1 cellular context compared by ENCODE assay signal in the genomic region with DNA sequence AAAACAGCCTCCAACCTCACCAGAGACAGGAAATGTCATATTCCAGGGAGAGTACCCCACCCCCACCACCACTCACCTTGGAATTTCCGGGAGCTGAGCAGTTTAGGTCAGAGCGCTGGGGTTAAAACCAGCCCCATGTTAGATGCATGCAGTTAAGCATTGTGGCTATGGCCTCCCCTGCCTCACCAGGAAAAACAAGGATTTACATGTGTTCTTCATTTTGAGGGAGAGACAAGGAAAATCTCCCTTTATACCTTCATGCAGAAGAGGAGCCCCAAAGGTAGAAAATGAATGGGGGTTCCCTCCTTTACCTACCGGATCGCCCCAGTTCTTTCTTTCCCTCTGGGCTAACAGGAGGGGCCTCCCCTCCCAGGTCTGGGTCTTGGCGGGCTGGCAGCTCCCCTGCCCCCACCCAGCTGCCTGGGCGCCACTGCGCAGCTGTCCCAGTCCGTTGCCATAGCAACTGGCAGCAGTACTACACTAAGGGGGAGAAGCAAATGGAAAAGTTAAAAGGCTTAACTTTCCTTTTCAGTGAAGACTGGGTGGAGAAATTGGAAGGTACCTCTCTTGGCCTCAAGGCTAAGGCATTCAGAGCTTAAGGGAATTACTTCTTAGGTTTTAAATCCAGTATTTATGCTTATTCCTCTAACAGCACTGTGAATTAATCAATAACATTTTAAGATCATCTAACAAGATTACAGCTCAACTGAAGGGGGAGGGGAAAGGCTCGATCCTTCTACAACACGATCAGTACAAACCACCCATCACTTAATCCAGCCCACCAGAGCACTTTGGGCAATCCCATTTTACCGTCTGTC.
A peak's percentile ranks its signal among the peaks of the same experiment; 100 is the strongest.
TF ChIP-seq lines count a peak whose summit lies in the region.

No MANE protein-coding gene starts in this region.

TF ChIP-seq in endothelial cell of umbilical vein, 7 proteins besides CTCF, POLR2A, EP300 and RAD21:
- TF ChIP-seq JUN (IDR thresholded peaks at IDR 0.05; ENCODE audit: borderline replicate concordance, insufficient read depth, insufficient read length, low read depth) (no peak), EZH2 (IDR thresholded peaks at IDR 0.05; ENCODE audit: borderline replicate concordance, low read depth, low read length, severe bottlenecking) (no peak), FOS (IDR thresholded peaks at IDR 0.05; ENCODE audit: borderline replicate concordance, insufficient read depth, low read length) (peak; percentile 50), POLR2AphosphoS5 (IDR thresholded peaks at IDR 0.05; ENCODE audit: insufficient read depth, low read depth, low read length) (peak; percentile 61), GATA2 (IDR thresholded peaks at IDR 0.05; ENCODE audit: insufficient read depth, insufficient read length, low read depth, low read length) (peak; percentile 68), MYC (IDR thresholded peaks at IDR 0.05; ENCODE audit: low read depth, low read length) (no peak)
- TF ChIP-seq, protein P1, sequence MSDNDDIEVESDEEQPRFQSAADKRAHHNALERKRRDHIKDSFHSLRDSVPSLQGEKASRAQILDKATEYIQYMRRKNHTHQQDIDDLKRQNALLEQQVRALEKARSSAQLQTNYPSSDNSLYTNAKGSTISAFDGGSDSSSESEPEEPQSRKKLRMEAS (IDR thresholded peaks at IDR 0.05; ENCODE audit: insufficient read depth, insufficient read length) = peak; percentile 19
